Comparison of ENCODE assay signal across 1 cellular context in genomic region chr18:35730738-35731370, GRCh38.
TF ChIP-seq lines count a peak whose summit lies in the region.

No MANE protein-coding gene starts in this region.

TF ChIP-seq in HepG2, 621 proteins besides CTCF, POLR2A, EP300 and RAD21 (continued from another document):
- TF ChIP-seq ZBTB26 (CRISPR knock-in tag; IDR thresholded peaks at IDR 0.05; ENCODE audit: borderline replicate concordance) (no peak), LCORL (IDR thresholded peaks at IDR 0.05) (no peak), LCORL (CRISPR knock-in tag; IDR thresholded peaks at IDR 0.05) (0 out of 2 replicates have a peak, but pooled peaks have one; percentile 8), BCLAF1 (IDR thresholded peaks at IDR 0.05) (no peak), MED1 (CRISPR knock-in tag; IDR thresholded peaks at IDR 0.05) (peak; percentile 28; the same call in 1 of the 2 replicates), ZNF501 (CRISPR knock-in tag; IDR thresholded peaks at IDR 0.05) (0 out of 2 replicates have a peak, but pooled peaks have one; percentile 32), ARHGAP35 (CRISPR knock-in tag; IDR thresholded peaks at IDR 0.05; ENCODE audit: borderline replicate concordance) (no peak), ZNF891 (CRISPR knock-in tag; IDR thresholded peaks at IDR 0.05) (peak; percentile 37; the same call in 1 of the 2 replicates), ZNF772 (CRISPR knock-in tag; IDR thresholded peaks at IDR 0.05) (no peak), SOX6 (IDR thresholded peaks at IDR 0.05) (no peak), SOX6 (CRISPR knock-in tag; IDR thresholded peaks at IDR 0.05) (peak; percentile 34; the same call in 1 of the 2 replicates), JUN (CRISPR knock-in tag; IDR thresholded peaks at IDR 0.05) (0 out of 2 replicates have a peak, but pooled peaks have one; percentile 8), ZNF687 (CRISPR knock-in tag; IDR thresholded peaks at IDR 0.05) (peak; percentile 70), ZMYM3 (CRISPR knock-in tag; IDR thresholded peaks at IDR 0.05) (peak; percentile 39; the same call in 1 of the 2 replicates), ZMYM4 (CRISPR knock-in tag; IDR thresholded peaks at IDR 0.05) (peak; percentile 50; the same call in 1 of the 2 replicates), ZNF670 (CRISPR knock-in tag; IDR thresholded peaks at IDR 0.05; ENCODE audit: borderline replicate concordance) (0 out of 2 replicates have a peak, but pooled peaks have one; percentile 35), SALL1 (CRISPR knock-in tag; IDR thresholded peaks at IDR 0.05) (peak; percentile 72; the same call in 1 of the 2 replicates), ZBTB43 (CRISPR knock-in tag; conservative IDR thresholded peaks at IDR 0.05) (0 out of 2 replicates have a peak, but pooled peaks have one; percentile 27), ZSCAN31 (CRISPR knock-in tag; IDR thresholded peaks at IDR 0.05; ENCODE audit: low read depth) (peak; percentile 60; the same call in 1 of the 2 replicates), ZNF878 (CRISPR knock-in tag; IDR thresholded peaks at IDR 0.05) (0 out of 2 replicates have a peak, but pooled peaks have one; percentile 22), FOSL2 (CRISPR knock-in tag; IDR thresholded peaks at IDR 0.05) (0 out of 2 replicates have a peak, but pooled peaks have one; percentile 18), ZBTB38 (CRISPR knock-in tag; IDR thresholded peaks at IDR 0.05) (peak; percentile 52; the same call in 1 of the 2 replicates), UBTF (CRISPR knock-in tag; IDR thresholded peaks at IDR 0.05) (0 out of 2 replicates have a peak, but pooled peaks have one; percentile 31), PPARG (CRISPR knock-in tag; conservative IDR thresholded peaks at IDR 0.05) (peak; percentile 69), ZNF512 (CRISPR knock-in tag; IDR thresholded peaks at IDR 0.05) (no peak), ZNF652 (CRISPR knock-in tag; IDR thresholded peaks at IDR 0.05; ENCODE audit: borderline replicate concordance, low read depth) (peak; percentile 83), KMT2B (CRISPR knock-in tag; IDR thresholded peaks at IDR 0.05) (peak; percentile 52; the same call in 1 of the 2 replicates), SAP130 (CRISPR knock-in tag; IDR thresholded peaks at IDR 0.05; ENCODE audit: low read depth) (peak; percentile 39; the same call in 1 of the 2 replicates), NCOA1 (CRISPR knock-in tag; IDR thresholded peaks at IDR 0.05) (no peak), CBX5 (CRISPR knock-in tag; IDR thresholded peaks at IDR 0.05; ENCODE audit: borderline replicate concordance) (no peak), BRCA1 (CRISPR knock-in tag; IDR thresholded peaks at IDR 0.05) (no peak), PHF8 (CRISPR knock-in tag; IDR thresholded peaks at IDR 0.05) (peak; percentile 17; the same call in 1 of the 2 replicates), XRCC5 (optimal IDR thresholded peaks at IDR 0.05; ENCODE audit: low read length) (no peak), ZNF292 (CRISPR knock-in tag; IDR thresholded peaks at IDR 0.05; ENCODE audit: borderline replicate concordance, low read depth) (peak; percentile 98), ZFP82 (CRISPR knock-in tag; IDR thresholded peaks at IDR 0.05; ENCODE audit: borderline replicate concordance) (no peak), HMGXB4 (CRISPR knock-in tag; IDR thresholded peaks at IDR 0.05; ENCODE audit: borderline replicate concordance in 1 of 2, low read depth in 1 of 2) (0 out of 4 replicates have a peak, but pooled peaks of 1 of the 2 experiments have one; percentile 37), ZNF605 (CRISPR knock-in tag; IDR thresholded peaks at IDR 0.05) (no peak), HINFP (CRISPR knock-in tag; IDR thresholded peaks at IDR 0.05; ENCODE audit: low read depth) (0 out of 2 replicates have a peak, but pooled peaks have one; percentile 15), ETV6 (CRISPR knock-in tag; conservative IDR thresholded peaks at IDR 0.05) (no peak), ZNF441 (CRISPR knock-in tag; IDR thresholded peaks at IDR 0.05; ENCODE audit: borderline replicate concordance) (0 out of 2 replicates have a peak, but pooled peaks have one; percentile 40), YEATS2 (CRISPR knock-in tag; IDR thresholded peaks at IDR 0.05; ENCODE audit: borderline replicate concordance) (0 out of 2 replicates have a peak, but pooled peaks have one; percentile 19)
